ENCODE assay signal across 16 cellular contexts in the genomic region with DNA sequence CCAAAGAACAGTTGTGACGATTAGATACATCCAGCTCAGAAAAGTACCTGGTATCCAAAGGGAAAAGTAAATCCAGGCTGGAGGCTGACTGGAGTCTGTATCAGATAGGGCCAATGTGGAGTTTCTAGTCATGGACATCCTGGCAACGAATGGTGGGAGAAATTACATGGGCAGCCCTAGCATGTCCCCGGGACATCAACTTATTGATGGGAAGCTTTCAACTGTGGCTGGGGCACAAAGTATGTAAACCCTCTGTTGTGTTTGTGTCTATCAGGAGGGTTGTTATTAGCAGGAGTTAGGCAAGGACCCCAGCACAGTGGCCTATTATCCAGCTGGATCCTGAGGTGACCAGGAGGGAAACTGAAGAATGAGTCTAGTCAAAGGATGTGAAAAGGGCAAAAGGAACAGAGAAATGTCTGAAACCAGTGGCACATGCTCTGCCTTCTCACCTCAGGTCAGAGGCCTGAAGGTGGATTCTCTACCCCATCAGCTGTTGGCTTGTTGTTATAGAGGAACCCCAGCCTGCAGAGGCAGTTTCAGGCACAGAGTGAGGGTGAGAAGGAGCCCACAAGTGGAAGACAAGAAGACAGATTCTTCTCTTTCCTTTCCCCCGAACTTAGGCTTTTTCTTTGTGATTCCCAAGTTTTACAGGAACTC. TPM values are rescaled to one million over a fixed set of nuclear protein-coding genes. Genes with fewer than 3 reads are reported as not detected.
DNase-seq lines count a peak whose midpoint lies in the region; ATAC-seq, FAIRE-seq and TF ChIP-seq lines count a peak whose summit lies in the region.
"Had no signal": no experiment of that assay in that cellular context is flagged by ENCODE, and none has a peak within 500 bp of the region (broad histone marks: within the 10 kb centered on the region; RNA-seq: fewer than 3 reads in every experiment).

No MANE protein-coding gene starts in this region.

- no peak overlapping the region for H2BK120ac ChIP-seq in neuronal stem cell (ENCODE audit: low read depth, low read length)

- H2BK12ac ChIP-seq in neuronal stem cell (ENCODE audit: low read length): no peak overlapping the region

- H4K8ac ChIP-seq in neuronal stem cell (ENCODE audit: low read depth, low read length): no peak overlapping the region

- in situ Hi-C loops in SK-MEL-5 (cut with HindIII; ENCODE audit: low pct_unique_long_range_greater_than_20kb, low sequenced_read_pairs): no loop called here

- H2AK5ac ChIP-seq in neuronal stem cell (ENCODE audit: low read depth, low read length): no peak overlapping the region

- ATAC-seq in GM18868 (IDR thresholded peaks at IDR 0.05; ENCODE audit: unreplicated experiment): peak; percentile 57
- ATAC-seq in GM21381 (IDR thresholded peaks at IDR 0.05; ENCODE audit: unreplicated experiment): peak; percentile 94
- peak; percentile 55 for ATAC-seq in HG03045 (IDR thresholded peaks at IDR 0.05; ENCODE audit: unreplicated experiment)

- no peak overlapping the region for H2BK15ac ChIP-seq in neuronal stem cell (ENCODE audit: low read length)

- H3K27me3 ChIP-seq in neuronal stem cell (ENCODE audit: control insufficient read depth in 3 of 3, insufficient read depth in 3 of 3, low read depth in 1 of 3, low read length in 3 of 3): no peaks in the 10 kb centered on the region

- no peak overlapping the region for H3K23ac ChIP-seq in neuronal stem cell (ENCODE audit: low read depth, low read length, poor library complexity)

- H3K4ac ChIP-seq in neuronal stem cell (ENCODE audit: low read length): no peak overlapping the region

- no peak overlapping the region for H3K14ac ChIP-seq in neuronal stem cell (ENCODE audit: low read length)

- no peak for TF ChIP-seq CTCF in D721Med (IDR thresholded peaks at IDR 0.05; ENCODE audit: insufficient read depth, missing control alignments)

- no peak overlapping the region for H3K18ac ChIP-seq in neuronal stem cell (ENCODE audit: low read length)

- H3K9ac ChIP-seq in neuronal stem cell (ENCODE audit: low read depth, low read length, poor library complexity): no peak overlapping the region

- DNase-seq in SK-MEL-5 (ENCODE audit: low read depth, low spot score): peak; percentile 54
- DNase-seq in neuronal stem cell (ENCODE audit: low spot score): no peak
- no peak for DNase-seq in SK-N-DZ (ENCODE audit: low spot score)
- no peak for DNase-seq in GDM1 (lab: John Stamatoyannopoulos, UW)
- no peak for DNase-seq in D721Med (ENCODE audit: insufficient read length, low spot score)
- DNase-seq: activated T-cell treated with anti-CD3 and anti-CD28 coated beads, Interleukin-2, amount 50 U/mL, for 48 hours; CD4-positive, CD25-positive, alpha-beta regulatory T cell; head of caudate nucleus; HFFc6; NCI-H446; occipital lobe had no signal

- H2AFZ ChIP-seq in neuronal stem cell (ENCODE audit: low read length): no peak overlapping the region

- H3K4me2 ChIP-seq in neuronal stem cell (ENCODE audit: insufficient read depth, low read length, poor library complexity, severe bottlenecking): no peak overlapping the region

- peaks cover 0 to 2% of the 10 kb centered on the region in 2 donors for H3K4me1 ChIP-seq in neuronal stem cell (ENCODE audit: control insufficient read depth in 2 of 2, insufficient read depth in 1 of 2, low read depth in 1 of 2, low read length in 2 of 2)

- WGBS in neuronal stem cell (ENCODE audit: extremely low coverage in 2 of 2, insufficient read length in 2 of 2, insufficient replicate concordance in 1 of 2), 2 donors: no CpG with 5 or more reads among the region's 4 CpGs

- no peaks in the 10 kb centered on the region for H3K9me3 ChIP-seq in neuronal stem cell (replicated peaks in 1 of 2; ENCODE audit: control insufficient read depth in 2 of 2, insufficient read depth in 1 of 2, low read depth in 1 of 2, low read length in 2 of 2)

- no peak overlapping the region for H3K4me3 ChIP-seq in neuronal stem cell (ENCODE audit: low read length in 2 of 2)

- no peaks in the 10 kb centered on the region for H3K79me1 ChIP-seq in neuronal stem cell (ENCODE audit: low read depth, low read length)

- no peak overlapping the region for H2BK5ac ChIP-seq in neuronal stem cell (ENCODE audit: low read length)

- H3K27ac ChIP-seq in neuronal stem cell (replicated peaks; ENCODE audit: low read length): no peak overlapping the region

- no peaks in the 10 kb centered on the region for H3K36me3 ChIP-seq in neuronal stem cell (replicated peaks in 1 of 2; ENCODE audit: control insufficient read depth in 2 of 2, insufficient read depth in 2 of 2, low read length in 2 of 2)

- H4K91ac ChIP-seq in neuronal stem cell (ENCODE audit: low read depth, low read length, poor library complexity): no peak overlapping the region

- no peak for FAIRE-seq in D721Med (lab: Jason Lieb, UNC)

RNA-seq across cellular contexts. Expression of gene IFNW1, which starts 19.9 kb away (rescaled TPM):
- total RNA-seq in SK-MEL-5 (2014; rRNA removed; shearing (Covaris generic)): not detected in 2 replicates
- not detected in 2 replicates for polyA plus RNA-seq in SK-MEL-5 (2015; cell fraction: cytosol; rRNA removed)
- polyA plus RNA-seq in SK-MEL-5 (2015; cell fraction: nucleus; rRNA removed): not detected in 2 replicates
- not detected for polyA plus RNA-seq in neuronal stem cell (2013, experiment 1 of 2)
- polyA plus RNA-seq in neuronal stem cell (2013, experiment 2 of 2): not detected
- not detected in 2 replicates for polyA plus RNA-seq in SK-N-DZ (2014; cell fraction: cytosol; rRNA removed)
- polyA plus RNA-seq in SK-N-DZ (2014; cell fraction: nucleus; rRNA removed): not detected in 2 replicates
- total RNA-seq: CD4-positive, CD25-positive, alpha-beta regulatory T cell; HFFc6; LHCN-M2; liver; occipital lobe had no signal
- polyA plus RNA-seq: CD4-positive, CD25-positive, alpha-beta regulatory T cell; liver had no signal

RNA-seq across cellular contexts. Expression of gene IFNB1, which starts 44.0 kb away (rescaled TPM):
- total RNA-seq in SK-MEL-5 (2014; rRNA removed; shearing (Covaris generic)): not detected in 2 replicates
- not detected in 2 replicates for polyA plus RNA-seq in SK-MEL-5 (2015; cell fraction: cytosol; rRNA removed)
- polyA plus RNA-seq in SK-MEL-5 (2015; cell fraction: nucleus; rRNA removed): not detected in 2 replicates
- not detected for polyA plus RNA-seq in neuronal stem cell (2013, experiment 1 of 2)
- polyA plus RNA-seq in neuronal stem cell (2013, experiment 2 of 2): not detected
- polyA plus RNA-seq in SK-N-DZ (2014; cell fraction: cytosol; rRNA removed): not detected in 2 replicates
- polyA plus RNA-seq in SK-N-DZ (2014; cell fraction: nucleus; rRNA removed): not detected in 2 replicates
- total RNA-seq: CD4-positive, CD25-positive, alpha-beta regulatory T cell; HFFc6; LHCN-M2; liver; occipital lobe had no signal
- polyA plus RNA-seq: CD4-positive, CD25-positive, alpha-beta regulatory T cell; liver had no signal

RNA-seq across cellular contexts. Expression of gene IFNA21, which starts 44.7 kb away (rescaled TPM):
- not detected in 2 replicates for total RNA-seq in SK-MEL-5 (2014; rRNA removed; shearing (Covaris generic))
- polyA plus RNA-seq in SK-MEL-5 (2015; cell fraction: cytosol; rRNA removed): not detected in 2 replicates
- not detected in 2 replicates for polyA plus RNA-seq in SK-MEL-5 (2015; cell fraction: nucleus; rRNA removed)
- polyA plus RNA-seq in neuronal stem cell (2013, experiment 1 of 2): not detected
- not detected for polyA plus RNA-seq in neuronal stem cell (2013, experiment 2 of 2)
- not detected in 2 replicates for polyA plus RNA-seq in SK-N-DZ (2014; cell fraction: cytosol; rRNA removed)
- not detected in 2 replicates for polyA plus RNA-seq in SK-N-DZ (2014; cell fraction: nucleus; rRNA removed)
- total RNA-seq: CD4-positive, CD25-positive, alpha-beta regulatory T cell; HFFc6; LHCN-M2; liver; occipital lobe had no signal
- polyA plus RNA-seq: CD4-positive, CD25-positive, alpha-beta regulatory T cell; liver had no signal
